Comparison of ENCODE assay signal across 1 cellular context in genomic region chr1:148161252-148161901, GRCh38.
TF ChIP-seq lines count a peak whose summit lies in the region.

No MANE protein-coding gene starts in this region.

TF ChIP-seq in GM23338, 12 proteins besides CTCF, POLR2A, EP300 and RAD21 (continued from another document):
- TF ChIP-seq, protein P1, sequence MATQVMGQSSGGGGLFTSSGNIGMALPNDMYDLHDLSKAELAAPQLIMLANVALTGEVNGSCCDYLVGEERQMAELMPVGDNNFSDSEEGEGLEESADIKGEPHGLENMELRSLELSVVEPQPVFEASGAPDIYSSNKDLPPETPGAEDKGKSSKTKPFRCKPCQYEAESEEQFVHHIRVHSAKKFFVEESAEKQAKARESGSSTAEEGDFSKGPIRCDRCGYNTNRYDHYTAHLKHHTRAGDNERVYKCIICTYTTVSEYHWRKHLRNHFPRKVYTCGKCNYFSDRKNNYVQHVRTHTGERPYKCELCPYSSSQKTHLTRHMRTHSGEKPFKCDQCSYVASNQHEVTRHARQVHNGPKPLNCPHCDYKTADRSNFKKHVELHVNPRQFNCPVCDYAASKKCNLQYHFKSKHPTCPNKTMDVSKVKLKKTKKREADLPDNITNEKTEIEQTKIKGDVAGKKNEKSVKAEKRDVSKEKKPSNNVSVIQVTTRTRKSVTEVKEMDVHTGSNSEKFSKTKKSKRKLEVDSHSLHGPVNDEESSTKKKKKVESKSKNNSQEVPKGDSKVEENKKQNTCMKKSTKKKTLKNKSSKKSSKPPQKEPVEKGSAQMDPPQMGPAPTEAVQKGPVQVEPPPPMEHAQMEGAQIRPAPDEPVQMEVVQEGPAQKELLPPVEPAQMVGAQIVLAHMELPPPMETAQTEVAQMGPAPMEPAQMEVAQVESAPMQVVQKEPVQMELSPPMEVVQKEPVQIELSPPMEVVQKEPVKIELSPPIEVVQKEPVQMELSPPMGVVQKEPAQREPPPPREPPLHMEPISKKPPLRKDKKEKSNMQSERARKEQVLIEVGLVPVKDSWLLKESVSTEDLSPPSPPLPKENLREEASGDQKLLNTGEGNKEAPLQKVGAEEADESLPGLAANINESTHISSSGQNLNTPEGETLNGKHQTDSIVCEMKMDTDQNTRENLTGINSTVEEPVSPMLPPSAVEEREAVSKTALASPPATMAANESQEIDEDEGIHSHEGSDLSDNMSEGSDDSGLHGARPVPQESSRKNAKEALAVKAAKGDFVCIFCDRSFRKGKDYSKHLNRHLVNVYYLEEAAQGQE (IDR thresholded peaks at IDR 0.05; ENCODE audit: unreplicated experiment): no peak
- TF ChIP-seq POLR2AphosphoS5 (IDR thresholded peaks at IDR 0.05; ENCODE audit: low read depth) (no peak), ETS1 (IDR thresholded peaks at IDR 0.05) (no peak), JUNB (IDR thresholded peaks at IDR 0.05; ENCODE audit: unreplicated experiment) (no peak), ZNF114 (CRISPR knock-in tag; IDR thresholded peaks at IDR 0.05) (no peak), CREB1 (CRISPR knock-in tag; IDR thresholded peaks at IDR 0.05; ENCODE audit: low read depth) (no peak), EZH2phosphoT487 (IDR thresholded peaks at IDR 0.05; ENCODE audit: unreplicated experiment) (no peak), ZNF331 (CRISPR knock-in tag; IDR thresholded peaks at IDR 0.05; ENCODE audit: low read depth) (no peak), NANOG (IDR thresholded peaks at IDR 0.05; ENCODE audit: borderline replicate concordance) (no peak)
- TF ChIP-seq, protein P2, sequence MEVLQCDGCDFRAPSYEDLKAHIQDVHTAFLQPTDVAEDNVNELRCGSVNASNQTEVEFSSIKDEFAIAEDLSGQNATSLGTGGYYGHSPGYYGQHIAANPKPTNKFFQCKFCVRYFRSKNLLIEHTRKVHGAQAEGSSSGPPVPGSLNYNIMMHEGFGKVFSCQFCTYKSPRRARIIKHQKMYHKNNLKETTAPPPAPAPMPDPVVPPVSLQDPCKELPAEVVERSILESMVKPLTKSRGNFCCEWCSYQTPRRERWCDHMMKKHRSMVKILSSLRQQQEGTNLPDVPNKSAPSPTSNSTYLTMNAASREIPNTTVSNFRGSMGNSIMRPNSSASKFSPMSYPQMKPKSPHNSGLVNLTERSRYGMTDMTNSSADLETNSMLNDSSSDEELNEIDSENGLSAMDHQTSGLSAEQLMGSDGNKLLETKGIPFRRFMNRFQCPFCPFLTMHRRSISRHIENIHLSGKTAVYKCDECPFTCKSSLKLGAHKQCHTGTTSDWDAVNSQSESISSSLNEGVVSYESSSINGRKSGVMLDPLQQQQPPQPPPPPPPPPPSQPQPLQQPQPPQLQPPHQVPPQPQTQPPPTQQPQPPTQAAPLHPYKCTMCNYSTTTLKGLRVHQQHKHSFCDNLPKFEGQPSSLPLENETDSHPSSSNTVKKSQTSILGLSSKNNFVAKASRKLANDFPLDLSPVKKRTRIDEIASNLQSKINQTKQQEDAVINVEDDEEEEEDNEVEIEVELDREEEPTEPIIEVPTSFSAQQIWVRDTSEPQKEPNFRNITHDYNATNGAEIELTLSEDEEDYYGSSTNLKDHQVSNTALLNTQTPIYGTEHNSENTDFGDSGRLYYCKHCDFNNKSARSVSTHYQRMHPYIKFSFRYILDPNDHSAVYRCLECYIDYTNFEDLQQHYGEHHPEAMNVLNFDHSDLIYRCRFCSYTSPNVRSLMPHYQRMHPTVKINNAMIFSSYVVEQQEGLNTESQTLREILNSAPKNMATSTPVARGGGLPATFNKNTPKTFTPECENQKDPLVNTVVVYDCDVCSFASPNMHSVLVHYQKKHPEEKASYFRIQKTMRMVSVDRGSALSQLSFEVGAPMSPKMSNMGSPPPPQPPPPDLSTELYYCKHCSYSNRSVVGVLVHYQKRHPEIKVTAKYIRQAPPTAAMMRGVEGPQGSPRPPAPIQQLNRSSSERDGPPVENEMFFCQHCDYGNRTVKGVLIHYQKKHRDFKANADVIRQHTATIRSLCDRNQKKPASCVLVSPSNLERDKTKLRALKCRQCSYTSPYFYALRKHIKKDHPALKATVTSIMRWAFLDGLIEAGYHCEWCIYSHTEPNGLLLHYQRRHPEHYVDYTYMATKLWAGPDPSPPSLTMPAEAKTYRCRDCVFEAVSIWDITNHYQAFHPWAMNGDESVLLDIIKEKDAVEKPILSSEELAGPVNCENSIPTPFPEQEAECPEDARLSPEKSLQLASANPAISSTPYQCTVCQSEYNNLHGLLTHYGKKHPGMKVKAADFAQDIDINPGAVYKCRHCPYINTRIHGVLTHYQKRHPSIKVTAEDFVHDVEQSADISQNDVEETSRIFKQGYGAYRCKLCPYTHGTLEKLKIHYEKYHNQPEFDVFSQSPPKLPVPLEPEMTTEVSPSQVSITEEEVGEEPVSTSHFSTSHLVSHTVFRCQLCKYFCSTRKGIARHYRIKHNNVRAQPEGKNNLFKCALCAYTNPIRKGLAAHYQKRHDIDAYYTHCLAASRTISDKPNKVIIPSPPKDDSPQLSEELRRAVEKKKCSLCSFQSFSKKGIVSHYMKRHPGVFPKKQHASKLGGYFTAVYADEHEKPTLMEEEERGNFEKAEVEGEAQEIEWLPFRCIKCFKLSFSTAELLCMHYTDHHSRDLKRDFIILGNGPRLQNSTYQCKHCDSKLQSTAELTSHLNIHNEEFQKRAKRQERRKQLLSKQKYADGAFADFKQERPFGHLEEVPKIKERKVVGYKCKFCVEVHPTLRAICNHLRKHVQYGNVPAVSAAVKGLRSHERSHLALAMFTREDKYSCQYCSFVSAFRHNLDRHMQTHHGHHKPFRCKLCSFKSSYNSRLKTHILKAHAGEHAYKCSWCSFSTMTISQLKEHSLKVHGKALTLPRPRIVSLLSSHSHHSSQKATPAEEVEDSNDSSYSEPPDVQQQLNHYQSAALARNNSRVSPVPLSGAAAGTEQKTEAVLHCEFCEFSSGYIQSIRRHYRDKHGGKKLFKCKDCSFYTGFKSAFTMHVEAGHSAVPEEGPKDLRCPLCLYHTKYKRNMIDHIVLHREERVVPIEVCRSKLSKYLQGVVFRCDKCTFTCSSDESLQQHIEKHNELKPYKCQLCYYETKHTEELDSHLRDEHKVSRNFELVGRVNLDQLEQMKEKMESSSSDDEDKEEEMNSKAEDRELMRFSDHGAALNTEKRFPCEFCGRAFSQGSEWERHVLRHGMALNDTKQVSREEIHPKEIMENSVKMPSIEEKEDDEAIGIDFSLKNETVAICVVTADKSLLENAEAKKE (CRISPR knock-in tag; IDR thresholded peaks at IDR 0.05): no peak
